Comparison of ENCODE assay signal across 8 cellular contexts in genomic region chr16:14310519-14310991, GRCh38.
A peak's percentile ranks its signal among the peaks of the same experiment; 100 is the strongest.
DNase-seq lines count a peak whose midpoint lies in the region; ATAC-seq and TF ChIP-seq lines count a peak whose summit lies in the region.

No MANE protein-coding gene starts in this region.

- no peak for TF ChIP-seq POLR2A in esophagus muscularis mucosa (IDR thresholded peaks at IDR 0.05; ENCODE audit: low read depth)

- POLR2A ChIA-PET in BJ (lab: Charles Lee) = no interaction called here

- TF ChIP-seq EP300 in esophagus muscularis mucosa (IDR thresholded peaks at IDR 0.05) = no peak

- H3K9me3 ChIP-seq in HUES6 (ENCODE audit: control insufficient read depth, insufficient read depth, low read depth, low read length) (no peaks in the 10 kb centered on the region), esophagus muscularis mucosa (no peaks in the 10 kb centered on the region)

- TF ChIP-seq CTCF in BJ (IDR thresholded peaks at IDR 0.05; ENCODE audit: insufficient read depth, low read depth, low read length) (0 out of 2 replicates have a peak, but pooled peaks have one; percentile 8), GM20000 (IDR thresholded peaks at IDR 0.05; ENCODE audit: extremely low read depth, missing control alignments) (peak; percentile 22), esophagus muscularis mucosa (IDR thresholded peaks at IDR 0.05) (peak in 1 of 3 experiments; percentile 3)

- DNase-seq in BJ (ENCODE audit: low read depth) = no peak
- peak; percentile 64 for DNase-seq in GM20000 (ENCODE audit: low spot score)
- no peak for DNase-seq in esophagus muscularis mucosa (ENCODE audit: extremely low spot score)
- DNase-seq in NCI-H1694 treated with DMSO at 0.1 percent for 48 hours (lab: John Stamatoyannopoulos, UW) = no peak
- DNase-seq in NCI-H510A treated with DMSO at 0.1 percent for 48 hours (lab: John Stamatoyannopoulos, UW) = no peak
- DNase-seq in NCI-H2227 treated with DMSO at 0.1 percent for 48 hours (lab: John Stamatoyannopoulos, UW) = no peak

- H3K27me3 ChIP-seq in BJ (ENCODE audit: control insufficient read depth, insufficient read depth, low read length) = no peaks in the 10 kb centered on the region
- H3K27me3 ChIP-seq in HUES6 (ENCODE audit: control insufficient read depth, insufficient read depth, low read length) = no peaks in the 10 kb centered on the region
- H3K27me3 ChIP-seq in esophagus muscularis mucosa = no peaks in the 10 kb centered on the region

- H3K4me3 ChIP-seq in BJ (ENCODE audit: low read depth, low read length) = no peak overlapping the region
- H3K4me3 ChIP-seq in HUES6 (ENCODE audit: low read depth, low read length) = no peak overlapping the region
- peak overlapping the region; percentile 27 to 34 (median 32) for H3K4me3 ChIP-seq in esophagus muscularis mucosa

- H3K36me3 ChIP-seq in BJ (ENCODE audit: control insufficient read depth, insufficient read depth, low read length) (no peaks in the 10 kb centered on the region; the same call in 1 of the 2 replicates), HUES6 (ENCODE audit: control insufficient read depth, insufficient read depth, low read length) (no peaks in the 10 kb centered on the region), esophagus muscularis mucosa (no peaks in the 10 kb centered on the region)

- H3K9ac ChIP-seq in HUES6 (ENCODE audit: low read length) = peak overlapping the region; percentile 56

- peaks cover 51% of the 10 kb centered on the region for H3K4me1 ChIP-seq in HUES6 (ENCODE audit: control insufficient read depth, insufficient read depth, low read length)
- peaks cover 58 to 82% (median 77%) of the 10 kb centered on the region in 4 donors for H3K4me1 ChIP-seq in esophagus muscularis mucosa

- peak overlapping the region; percentile 44; the same call in 1 of the 2 replicates for H3K27ac ChIP-seq in HUES6 (ENCODE audit: low read depth, low read length)
- peak overlapping the region; percentile 76 to 94 (median 92) for H3K27ac ChIP-seq in esophagus muscularis mucosa (replicated peaks in 1 of 4)

- CTCF ChIA-PET in BJ (lab: Yijun Ruan, JAX) = interaction anchor here (0.7 to 2.1 kb wide), 4 partner anchors 8 to 217 kb away, joined by 4 to 10 read pairs (median 7); no protein-coding TSS in a partner anchor

- 37% methylated on average over 6 of the region's 10 CpGs for WGBS in esophagus muscularis mucosa

- intact Hi-C loops in esophagus muscularis mucosa (cut with DNase I) = no loop called here

- no peak for ATAC-seq in esophagus mucosa

Comparison
In these comparisons a context has a peak if more than half of its experiments do, and no peak if none do; other contexts are left out.
1. H3K4me3 ChIP-seq: peak in esophagus muscularis mucosa (4 of 4); none in BJ (single experiment) and HUES6 (single experiment).